Comparison of ENCODE assay signal across 1 cellular context in the genomic region with DNA sequence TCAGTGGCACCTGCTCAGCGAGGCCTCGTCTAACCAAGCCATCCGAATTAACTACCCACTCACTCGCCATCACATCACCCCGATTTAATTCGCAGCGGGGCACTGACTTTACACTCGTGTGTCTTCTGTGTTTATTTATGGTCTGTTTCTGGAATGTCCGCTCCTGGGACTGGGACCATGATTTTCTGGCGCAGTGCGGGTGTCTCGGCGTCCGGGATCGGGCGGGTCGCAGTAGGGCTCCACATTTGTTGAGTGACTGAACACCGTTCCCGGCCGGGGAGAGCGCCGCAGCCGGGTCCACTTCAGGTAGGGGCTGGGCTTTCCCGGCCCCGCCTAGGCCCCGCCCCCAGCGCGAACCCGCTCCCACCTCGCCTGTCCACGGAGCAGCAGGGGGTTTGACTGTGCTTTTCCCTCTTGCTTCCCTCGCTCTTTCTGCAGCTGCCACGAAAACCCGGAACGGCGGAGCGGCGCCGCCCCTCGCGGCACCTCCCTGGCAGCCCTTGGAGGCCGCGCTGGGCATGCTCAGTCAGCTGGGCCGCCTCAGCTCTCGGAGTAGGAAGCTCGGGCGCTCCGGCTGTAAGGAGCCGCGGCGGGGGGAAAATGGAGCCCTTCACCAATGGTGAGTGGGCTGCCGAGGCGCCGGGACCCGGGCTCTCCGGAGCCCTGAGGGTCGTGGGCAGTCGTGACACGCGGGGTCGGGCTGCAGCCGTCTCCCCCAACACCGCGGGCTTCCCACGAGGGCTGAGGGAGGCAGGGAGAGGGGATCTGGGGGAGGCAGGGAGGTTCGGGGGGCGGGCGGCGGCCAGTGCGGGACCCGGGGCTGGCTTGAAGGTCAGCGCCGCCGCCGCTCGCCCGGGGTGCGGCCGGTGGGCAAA.
A peak's percentile ranks its signal among the peaks of the same experiment; 100 is the strongest.
TF ChIP-seq lines count a peak whose summit lies in the region.

A gene (plus strand): TSS at position 525 of the 875 bp plus-strand sequence. CDS start 76 bp downstream, at position 601.

TF ChIP-seq in HepG2, 621 proteins besides CTCF, POLR2A, EP300 and RAD21 (continued from another document and continues in another):
- TF ChIP-seq, protein P1, sequence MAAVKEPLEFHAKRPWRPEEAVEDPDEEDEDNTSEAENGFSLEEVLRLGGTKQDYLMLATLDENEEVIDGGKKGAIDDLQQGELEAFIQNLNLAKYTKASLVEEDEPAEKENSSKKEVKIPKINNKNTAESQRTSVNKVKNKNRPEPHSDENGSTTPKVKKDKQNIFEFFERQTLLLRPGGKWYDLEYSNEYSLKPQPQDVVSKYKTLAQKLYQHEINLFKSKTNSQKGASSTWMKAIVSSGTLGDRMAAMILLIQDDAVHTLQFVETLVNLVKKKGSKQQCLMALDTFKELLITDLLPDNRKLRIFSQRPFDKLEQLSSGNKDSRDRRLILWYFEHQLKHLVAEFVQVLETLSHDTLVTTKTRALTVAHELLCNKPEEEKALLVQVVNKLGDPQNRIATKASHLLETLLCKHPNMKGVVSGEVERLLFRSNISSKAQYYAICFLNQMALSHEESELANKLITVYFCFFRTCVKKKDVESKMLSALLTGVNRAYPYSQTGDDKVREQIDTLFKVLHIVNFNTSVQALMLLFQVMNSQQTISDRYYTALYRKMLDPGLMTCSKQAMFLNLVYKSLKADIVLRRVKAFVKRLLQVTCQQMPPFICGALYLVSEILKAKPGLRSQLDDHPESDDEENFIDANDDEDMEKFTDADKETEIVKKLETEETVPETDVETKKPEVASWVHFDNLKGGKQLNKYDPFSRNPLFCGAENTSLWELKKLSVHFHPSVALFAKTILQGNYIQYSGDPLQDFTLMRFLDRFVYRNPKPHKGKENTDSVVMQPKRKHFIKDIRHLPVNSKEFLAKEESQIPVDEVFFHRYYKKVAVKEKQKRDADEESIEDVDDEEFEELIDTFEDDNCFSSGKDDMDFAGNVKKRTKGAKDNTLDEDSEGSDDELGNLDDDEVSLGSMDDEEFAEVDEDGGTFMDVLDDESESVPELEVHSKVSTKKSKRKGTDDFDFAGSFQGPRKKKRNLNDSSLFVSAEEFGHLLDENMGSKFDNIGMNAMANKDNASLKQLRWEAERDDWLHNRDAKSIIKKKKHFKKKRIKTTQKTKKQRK (IDR thresholded peaks at IDR 0.05; ENCODE audit: low read length): no peak
- TF ChIP-seq, protein P2, sequence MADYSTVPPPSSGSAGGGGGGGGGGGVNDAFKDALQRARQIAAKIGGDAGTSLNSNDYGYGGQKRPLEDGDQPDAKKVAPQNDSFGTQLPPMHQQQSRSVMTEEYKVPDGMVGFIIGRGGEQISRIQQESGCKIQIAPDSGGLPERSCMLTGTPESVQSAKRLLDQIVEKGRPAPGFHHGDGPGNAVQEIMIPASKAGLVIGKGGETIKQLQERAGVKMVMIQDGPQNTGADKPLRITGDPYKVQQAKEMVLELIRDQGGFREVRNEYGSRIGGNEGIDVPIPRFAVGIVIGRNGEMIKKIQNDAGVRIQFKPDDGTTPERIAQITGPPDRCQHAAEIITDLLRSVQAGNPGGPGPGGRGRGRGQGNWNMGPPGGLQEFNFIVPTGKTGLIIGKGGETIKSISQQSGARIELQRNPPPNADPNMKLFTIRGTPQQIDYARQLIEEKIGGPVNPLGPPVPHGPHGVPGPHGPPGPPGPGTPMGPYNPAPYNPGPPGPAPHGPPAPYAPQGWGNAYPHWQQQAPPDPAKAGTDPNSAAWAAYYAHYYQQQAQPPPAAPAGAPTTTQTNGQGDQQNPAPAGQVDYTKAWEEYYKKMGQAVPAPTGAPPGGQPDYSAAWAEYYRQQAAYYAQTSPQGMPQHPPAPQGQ (CRISPR knock-in tag; IDR thresholded peaks at IDR 0.05; ENCODE audit: borderline replicate concordance): no peak
- peak; percentile 30; the same call in 1 of the 2 replicates for TF ChIP-seq HCFC1 (IDR thresholded peaks at IDR 0.05; ENCODE audit: low read depth, low read length)
- TF ChIP-seq, protein P3, sequence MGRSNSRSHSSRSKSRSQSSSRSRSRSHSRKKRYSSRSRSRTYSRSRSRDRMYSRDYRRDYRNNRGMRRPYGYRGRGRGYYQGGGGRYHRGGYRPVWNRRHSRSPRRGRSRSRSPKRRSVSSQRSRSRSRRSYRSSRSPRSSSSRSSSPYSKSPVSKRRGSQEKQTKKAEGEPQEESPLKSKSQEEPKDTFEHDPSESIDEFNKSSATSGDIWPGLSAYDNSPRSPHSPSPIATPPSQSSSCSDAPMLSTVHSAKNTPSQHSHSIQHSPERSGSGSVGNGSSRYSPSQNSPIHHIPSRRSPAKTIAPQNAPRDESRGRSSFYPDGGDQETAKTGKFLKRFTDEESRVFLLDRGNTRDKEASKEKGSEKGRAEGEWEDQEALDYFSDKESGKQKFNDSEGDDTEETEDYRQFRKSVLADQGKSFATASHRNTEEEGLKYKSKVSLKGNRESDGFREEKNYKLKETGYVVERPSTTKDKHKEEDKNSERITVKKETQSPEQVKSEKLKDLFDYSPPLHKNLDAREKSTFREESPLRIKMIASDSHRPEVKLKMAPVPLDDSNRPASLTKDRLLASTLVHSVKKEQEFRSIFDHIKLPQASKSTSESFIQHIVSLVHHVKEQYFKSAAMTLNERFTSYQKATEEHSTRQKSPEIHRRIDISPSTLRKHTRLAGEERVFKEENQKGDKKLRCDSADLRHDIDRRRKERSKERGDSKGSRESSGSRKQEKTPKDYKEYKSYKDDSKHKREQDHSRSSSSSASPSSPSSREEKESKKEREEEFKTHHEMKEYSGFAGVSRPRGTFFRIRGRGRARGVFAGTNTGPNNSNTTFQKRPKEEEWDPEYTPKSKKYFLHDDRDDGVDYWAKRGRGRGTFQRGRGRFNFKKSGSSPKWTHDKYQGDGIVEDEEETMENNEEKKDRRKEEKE (IDR thresholded peaks at IDR 0.05): no peak
- peak; percentile 89 for TF ChIP-seq KMT2B (CRISPR knock-in tag; IDR thresholded peaks at IDR 0.05)
- TF ChIP-seq ZSCAN9 (CRISPR knock-in tag; IDR thresholded peaks at IDR 0.05; ENCODE audit: borderline replicate concordance): no peak
- no peak for TF ChIP-seq ZNF569 (CRISPR knock-in tag; IDR thresholded peaks at IDR 0.05; ENCODE audit: borderline replicate concordance)
- peak; percentile 80; the same call in 1 of the 3 replicates for TF ChIP-seq MXI1 (IDR thresholded peaks at IDR 0.05; ENCODE audit: borderline replicate concordance, low read depth, low read length)
- TF ChIP-seq KAT8 (CRISPR knock-in tag; IDR thresholded peaks at IDR 0.05): peak; percentile 74; the same call in 1 of the 2 replicates
- no peak for TF ChIP-seq GABPA (IDR thresholded peaks at IDR 0.05; ENCODE audit: low read depth, low read length)
- TF ChIP-seq GABPA (CRISPR knock-in tag; IDR thresholded peaks at IDR 0.05; ENCODE audit: low read depth): peak; percentile 58
- peak; percentile 53; the same call in 1 of the 2 replicates for TF ChIP-seq ZNF749 (CRISPR knock-in tag; IDR thresholded peaks at IDR 0.05; ENCODE audit: borderline replicate concordance)
- TF ChIP-seq, protein P4, sequence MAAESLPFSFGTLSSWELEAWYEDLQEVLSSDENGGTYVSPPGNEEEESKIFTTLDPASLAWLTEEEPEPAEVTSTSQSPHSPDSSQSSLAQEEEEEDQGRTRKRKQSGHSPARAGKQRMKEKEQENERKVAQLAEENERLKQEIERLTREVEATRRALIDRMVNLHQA (CRISPR knock-in tag; IDR thresholded peaks at IDR 0.05): no peak
- no peak for TF ChIP-seq REXO4 (CRISPR knock-in tag; IDR thresholded peaks at IDR 0.05; ENCODE audit: borderline replicate concordance)
- peak; percentile 57; the same call in 1 of the 2 replicates for TF ChIP-seq SRY (CRISPR knock-in tag; IDR thresholded peaks at IDR 0.05)
- no peak for TF ChIP-seq ZNF678 (CRISPR knock-in tag; IDR thresholded peaks at IDR 0.05)
- TF ChIP-seq ZNF737 (CRISPR knock-in tag; IDR thresholded peaks at IDR 0.05; ENCODE audit: borderline replicate concordance): no peak
- TF ChIP-seq, protein P5, sequence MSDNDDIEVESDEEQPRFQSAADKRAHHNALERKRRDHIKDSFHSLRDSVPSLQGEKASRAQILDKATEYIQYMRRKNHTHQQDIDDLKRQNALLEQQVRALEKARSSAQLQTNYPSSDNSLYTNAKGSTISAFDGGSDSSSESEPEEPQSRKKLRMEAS (IDR thresholded peaks at IDR 0.05): peak; percentile 91
- TF ChIP-seq MATR3 (CRISPR knock-in tag; IDR thresholded peaks at IDR 0.05): no peak
- no peak; the same call in 1 of the 2 replicates for TF ChIP-seq KDM5A (IDR thresholded peaks at IDR 0.05; ENCODE audit: borderline replicate concordance, low read length)
- TF ChIP-seq, protein P6, sequence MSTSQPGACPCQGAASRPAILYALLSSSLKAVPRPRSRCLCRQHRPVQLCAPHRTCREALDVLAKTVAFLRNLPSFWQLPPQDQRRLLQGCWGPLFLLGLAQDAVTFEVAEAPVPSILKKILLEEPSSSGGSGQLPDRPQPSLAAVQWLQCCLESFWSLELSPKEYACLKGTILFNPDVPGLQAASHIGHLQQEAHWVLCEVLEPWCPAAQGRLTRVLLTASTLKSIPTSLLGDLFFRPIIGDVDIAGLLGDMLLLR (CRISPR knock-in tag; IDR thresholded peaks at IDR 0.05): no peak; the same call in 1 of the 2 replicates
- TF ChIP-seq, protein P7, sequence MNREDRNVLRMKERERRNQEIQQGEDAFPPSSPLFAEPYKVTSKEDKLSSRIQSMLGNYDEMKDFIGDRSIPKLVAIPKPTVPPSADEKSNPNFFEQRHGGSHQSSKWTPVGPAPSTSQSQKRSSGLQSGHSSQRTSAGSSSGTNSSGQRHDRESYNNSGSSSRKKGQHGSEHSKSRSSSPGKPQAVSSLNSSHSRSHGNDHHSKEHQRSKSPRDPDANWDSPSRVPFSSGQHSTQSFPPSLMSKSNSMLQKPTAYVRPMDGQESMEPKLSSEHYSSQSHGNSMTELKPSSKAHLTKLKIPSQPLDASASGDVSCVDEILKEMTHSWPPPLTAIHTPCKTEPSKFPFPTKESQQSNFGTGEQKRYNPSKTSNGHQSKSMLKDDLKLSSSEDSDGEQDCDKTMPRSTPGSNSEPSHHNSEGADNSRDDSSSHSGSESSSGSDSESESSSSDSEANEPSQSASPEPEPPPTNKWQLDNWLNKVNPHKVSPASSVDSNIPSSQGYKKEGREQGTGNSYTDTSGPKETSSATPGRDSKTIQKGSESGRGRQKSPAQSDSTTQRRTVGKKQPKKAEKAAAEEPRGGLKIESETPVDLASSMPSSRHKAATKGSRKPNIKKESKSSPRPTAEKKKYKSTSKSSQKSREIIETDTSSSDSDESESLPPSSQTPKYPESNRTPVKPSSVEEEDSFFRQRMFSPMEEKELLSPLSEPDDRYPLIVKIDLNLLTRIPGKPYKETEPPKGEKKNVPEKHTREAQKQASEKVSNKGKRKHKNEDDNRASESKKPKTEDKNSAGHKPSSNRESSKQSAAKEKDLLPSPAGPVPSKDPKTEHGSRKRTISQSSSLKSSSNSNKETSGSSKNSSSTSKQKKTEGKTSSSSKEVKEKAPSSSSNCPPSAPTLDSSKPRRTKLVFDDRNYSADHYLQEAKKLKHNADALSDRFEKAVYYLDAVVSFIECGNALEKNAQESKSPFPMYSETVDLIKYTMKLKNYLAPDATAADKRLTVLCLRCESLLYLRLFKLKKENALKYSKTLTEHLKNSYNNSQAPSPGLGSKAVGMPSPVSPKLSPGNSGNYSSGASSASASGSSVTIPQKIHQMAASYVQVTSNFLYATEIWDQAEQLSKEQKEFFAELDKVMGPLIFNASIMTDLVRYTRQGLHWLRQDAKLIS (CRISPR knock-in tag; IDR thresholded peaks at IDR 0.05): no peak
- TF ChIP-seq, protein P8, sequence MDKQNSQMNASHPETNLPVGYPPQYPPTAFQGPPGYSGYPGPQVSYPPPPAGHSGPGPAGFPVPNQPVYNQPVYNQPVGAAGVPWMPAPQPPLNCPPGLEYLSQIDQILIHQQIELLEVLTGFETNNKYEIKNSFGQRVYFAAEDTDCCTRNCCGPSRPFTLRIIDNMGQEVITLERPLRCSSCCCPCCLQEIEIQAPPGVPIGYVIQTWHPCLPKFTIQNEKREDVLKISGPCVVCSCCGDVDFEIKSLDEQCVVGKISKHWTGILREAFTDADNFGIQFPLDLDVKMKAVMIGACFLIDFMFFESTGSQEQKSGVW (CRISPR knock-in tag; IDR thresholded peaks at IDR 0.05; ENCODE audit: borderline replicate concordance): no peak
- TF ChIP-seq, protein P9, sequence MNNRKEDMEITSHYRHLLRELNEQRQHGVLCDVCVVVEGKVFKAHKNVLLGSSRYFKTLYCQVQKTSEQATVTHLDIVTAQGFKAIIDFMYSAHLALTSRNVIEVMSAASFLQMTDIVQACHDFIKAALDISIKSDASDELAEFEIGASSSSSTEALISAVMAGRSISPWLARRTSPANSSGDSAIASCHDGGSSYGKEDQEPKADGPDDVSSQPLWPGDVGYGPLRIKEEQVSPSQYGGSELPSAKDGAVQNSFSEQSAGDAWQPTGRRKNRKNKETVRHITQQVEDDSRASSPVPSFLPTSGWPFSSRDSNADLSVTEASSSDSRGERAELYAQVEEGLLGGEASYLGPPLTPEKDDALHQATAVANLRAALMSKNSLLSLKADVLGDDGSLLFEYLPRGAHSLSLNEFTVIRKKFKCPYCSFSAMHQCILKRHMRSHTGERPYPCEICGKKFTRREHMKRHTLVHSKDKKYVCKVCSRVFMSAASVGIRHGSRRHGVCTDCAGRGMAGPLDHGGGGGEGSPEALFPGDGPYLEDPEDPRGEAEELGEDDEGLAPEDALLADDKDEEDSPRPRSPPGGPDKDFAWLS (CRISPR knock-in tag; IDR thresholded peaks at IDR 0.05; ENCODE audit: borderline replicate concordance): no peak
- TF ChIP-seq BRCA1 (CRISPR knock-in tag; IDR thresholded peaks at IDR 0.05): no peak
- no peak for TF ChIP-seq ZNF644 (CRISPR knock-in tag; IDR thresholded peaks at IDR 0.05; ENCODE audit: low read depth)
- TF ChIP-seq SNRNP70 (IDR thresholded peaks at IDR 0.05; ENCODE audit: low read depth, low read length): no peak
- no peak for TF ChIP-seq FOXM1 (CRISPR knock-in tag; IDR thresholded peaks at IDR 0.05)
- TF ChIP-seq ZNF225 (CRISPR knock-in tag; IDR thresholded peaks at IDR 0.05): no peak
- TF ChIP-seq SETDB1 (CRISPR knock-in tag; IDR thresholded peaks at IDR 0.05; ENCODE audit: borderline replicate concordance): no peak
- TF ChIP-seq, protein P10, sequence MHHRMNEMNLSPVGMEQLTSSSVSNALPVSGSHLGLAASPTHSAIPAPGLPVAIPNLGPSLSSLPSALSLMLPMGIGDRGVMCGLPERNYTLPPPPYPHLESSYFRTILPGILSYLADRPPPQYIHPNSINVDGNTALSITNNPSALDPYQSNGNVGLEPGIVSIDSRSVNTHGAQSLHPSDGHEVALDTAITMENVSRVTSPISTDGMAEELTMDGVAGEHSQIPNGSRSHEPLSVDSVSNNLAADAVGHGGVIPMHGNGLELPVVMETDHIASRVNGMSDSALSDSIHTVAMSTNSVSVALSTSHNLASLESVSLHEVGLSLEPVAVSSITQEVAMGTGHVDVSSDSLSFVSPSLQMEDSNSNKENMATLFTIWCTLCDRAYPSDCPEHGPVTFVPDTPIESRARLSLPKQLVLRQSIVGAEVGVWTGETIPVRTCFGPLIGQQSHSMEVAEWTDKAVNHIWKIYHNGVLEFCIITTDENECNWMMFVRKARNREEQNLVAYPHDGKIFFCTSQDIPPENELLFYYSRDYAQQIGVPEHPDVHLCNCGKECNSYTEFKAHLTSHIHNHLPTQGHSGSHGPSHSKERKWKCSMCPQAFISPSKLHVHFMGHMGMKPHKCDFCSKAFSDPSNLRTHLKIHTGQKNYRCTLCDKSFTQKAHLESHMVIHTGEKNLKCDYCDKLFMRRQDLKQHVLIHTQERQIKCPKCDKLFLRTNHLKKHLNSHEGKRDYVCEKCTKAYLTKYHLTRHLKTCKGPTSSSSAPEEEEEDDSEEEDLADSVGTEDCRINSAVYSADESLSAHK (CRISPR knock-in tag; IDR thresholded peaks at IDR 0.05; ENCODE audit: borderline replicate concordance): no peak
- TF ChIP-seq ZNF10 (CRISPR knock-in tag; IDR thresholded peaks at IDR 0.05; ENCODE audit: borderline replicate concordance, low read depth): no peak
- no peak for TF ChIP-seq NCOA1 (CRISPR knock-in tag; IDR thresholded peaks at IDR 0.05)
- TF ChIP-seq SMARCE1 (IDR thresholded peaks at IDR 0.05; ENCODE audit: borderline replicate concordance): no peak
- no peak for TF ChIP-seq TMF1 (CRISPR knock-in tag; IDR thresholded peaks at IDR 0.05; ENCODE audit: low read depth)
